Comparison of ENCODE assay signal across 15 cellular contexts in genomic region chr3:26428992-26429391, GRCh38.
DNase-seq lines count a peak whose midpoint lies in the region; ATAC-seq and TF ChIP-seq lines count a peak whose summit lies in the region.
"Had no signal": no experiment of that assay in that cellular context is flagged by ENCODE, and none has a peak within 500 bp of the region (broad histone marks: within the 10 kb centered on the region; RNA-seq: fewer than 3 reads in every experiment).

No MANE protein-coding gene starts in this region.

- TF ChIP-seq CTCF in OCI-LY3 (IDR thresholded peaks at IDR 0.05; ENCODE audit: low read depth, low read length): no peak

- H4K20me1 ChIP-seq in OCI-LY3 (ENCODE audit: insufficient read depth, low read length): no peaks in the 10 kb centered on the region

- ATAC-seq in left ventricle myocardium superior: no peak
- ATAC-seq: HepG2 had no signal

- no peak overlapping the region for H2AFZ ChIP-seq in OCI-LY3 (ENCODE audit: low read depth, low read length)

- DNase-seq in NOMO-1 treated with DMSO at 0.1 percent for 48 hours (lab: John Stamatoyannopoulos, UW; ENCODE audit: unreplicated experiment) (peak; percentile 4), NOMO-1 (lab: John Stamatoyannopoulos, UW; ENCODE audit: unreplicated experiment in 2 of 2) (no peak), kidney tubule cell (ENCODE audit: low spot score) (peak; percentile 77), erythroblast (lab: John Stamatoyannopoulos, UW) (no peak), left ventricle myocardium superior (no peak), NCI-H82 treated with DMSO at 0.1 percent for 48 hours (lab: John Stamatoyannopoulos, UW; ENCODE audit: unreplicated experiment) (no peak)
- DNase-seq: 8988T; C1 segment of cervical spinal cord; Calu3; CD4-positive, alpha-beta T cell; DMS 273 treated with DMSO at 0.1 percent for 48 hours; HCEC 1CT; HFFc6 had no signal

- peak overlapping the region; percentile 45 for H3K4me2 ChIP-seq in OCI-LY3 (ENCODE audit: low read length)

- H3K4me3 ChIP-seq in OCI-LY3 (ENCODE audit: low read length): peak overlapping the region; percentile 17; the same call in 1 of the 2 replicates

- no peaks in the 10 kb centered on the region for H3K79me2 ChIP-seq in OCI-LY3 (ENCODE audit: low read length)

- no peak overlapping the region for H3K27ac ChIP-seq in OCI-LY3 (ENCODE audit: low read length)

- peaks cover 13% of the 10 kb centered on the region for H3K4me1 ChIP-seq in OCI-LY3 (ENCODE audit: low read length)

- H3K36me3 ChIP-seq in OCI-LY3 (replicated peaks; ENCODE audit: low read depth, low read length): no peaks in the 10 kb centered on the region

- H3K9me3 ChIP-seq in OCI-LY3 (ENCODE audit: insufficient read depth, low read length): no peaks in the 10 kb centered on the region

- H3K9ac ChIP-seq in OCI-LY3 (ENCODE audit: low read length): no peak overlapping the region

- no peaks in the 10 kb centered on the region for H3K27me3 ChIP-seq in OCI-LY3 (ENCODE audit: low read depth, low read length)

- no peak for TF ChIP-seq POLR2A in erythroblast (IDR thresholded peaks at IDR 0.05; ENCODE audit: low read length)

- intact Hi-C loops in left ventricle myocardium superior (cut with micrococcal nuclease): no loop called here

Comparison
In these comparisons a context has a peak if more than half of its experiments do, and no peak if none do; other contexts are left out.
1. DNase-seq: peak in NOMO-1 treated with DMSO at 0.1 percent for 48 hours (single experiment) and kidney tubule cell (single experiment); none in NOMO-1 (0 of 2), erythroblast (0 of 2), left ventricle myocardium superior (single experiment) and NCI-H82 treated with DMSO at 0.1 percent for 48 hours (single experiment).